ENCODE assay signal across 12 cellular contexts in the genomic region with DNA sequence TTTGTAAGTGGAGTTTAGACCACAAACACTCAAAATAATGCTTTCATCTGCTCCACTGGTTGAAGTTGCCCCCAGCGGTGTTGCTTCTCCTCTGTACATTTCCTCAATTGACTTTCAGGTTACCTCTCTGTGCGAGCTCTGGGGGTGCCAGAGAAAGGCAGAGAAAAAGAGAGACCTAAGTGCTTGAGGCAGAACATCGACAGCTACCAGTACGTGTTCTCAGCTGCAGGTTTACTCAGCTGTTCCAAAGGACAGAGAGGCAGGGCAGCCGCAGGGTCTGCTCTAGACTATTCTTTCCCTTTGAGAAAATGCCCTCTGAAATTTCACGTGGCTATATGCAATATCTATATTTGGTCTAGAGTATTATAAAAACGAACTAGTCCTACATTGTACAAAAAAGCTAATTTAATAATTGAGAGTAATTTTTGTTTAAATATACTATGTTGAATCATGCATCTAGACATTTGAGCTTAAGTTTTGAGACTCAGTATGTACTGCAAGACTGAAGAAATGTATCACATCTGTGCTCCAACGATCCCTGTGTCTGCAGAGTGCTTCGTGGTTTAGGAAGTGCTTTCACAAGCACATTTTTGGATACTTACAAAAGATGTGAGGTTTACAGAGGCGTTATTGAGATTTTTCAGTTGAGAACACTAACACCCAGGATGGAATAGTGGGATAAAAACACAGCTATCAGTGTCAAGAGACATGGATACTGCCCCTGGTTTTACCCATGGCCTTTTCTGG.
A peak's percentile ranks its signal among the peaks of the same experiment; 100 is the strongest.
DNase-seq lines count a peak whose midpoint lies in the region; ATAC-seq and TF ChIP-seq lines count a peak whose summit lies in the region.
"Had no signal": no experiment of that assay in that cellular context is flagged by ENCODE, and none has a peak within 500 bp of the region (broad histone marks: within the 10 kb centered on the region; RNA-seq: fewer than 3 reads in every experiment).

No MANE protein-coding gene starts in this region.

- peaks cover 23% of the 10 kb centered on the region for H3K4me1 Mint-ChIP-seq in progenitor cell of endocrine pancreas (ENCODE audit: low read depth)
- peaks cover 9% of the 10 kb centered on the region for H3K4me1 Mint-ChIP-seq in chondrocyte (ENCODE audit: low read depth)

- no peaks in the 10 kb centered on the region for H3K36me3 ChIP-seq in H7 (replicated peaks; ENCODE audit: control insufficient read depth, insufficient read depth, low read length)
- H3K36me3 ChIP-seq: BLaER1 treated with 17β-estradiol and CSF1 and Interleukin-3, amounts not matched to agents 10 nM and 100 nM; pancreas had no signal

- no peak overlapping the region for H3K4me3 ChIP-seq in choroid plexus epithelial cell (ENCODE audit: low read depth, low read length)
- no peak overlapping the region for H3K4me3 ChIP-seq in H7 (ENCODE audit: insufficient read depth, low read depth, low read length)
- H3K4me3 ChIP-seq: BLaER1 treated with 17β-estradiol and CSF1 and Interleukin-3, amounts not matched to agents 10 nM and 100 nM; pancreas; testis had no signal

- H3K27me3 Mint-ChIP-seq in progenitor cell of endocrine pancreas, result no peaks in the 10 kb centered on the region
- H3K27me3 Mint-ChIP-seq in chondrocyte (ENCODE audit: low read depth), result peaks cover 4% of the 10 kb centered on the region

- peak overlapping the region; percentile 51 for H3K27ac Mint-ChIP-seq in progenitor cell of endocrine pancreas
- H3K27ac Mint-ChIP-seq in chondrocyte (ENCODE audit: unreplicated experiment), result no peak overlapping the region

- H3K36me3 Mint-ChIP-seq in progenitor cell of endocrine pancreas (ENCODE audit: insufficient read depth), result no peaks in the 10 kb centered on the region
- H3K36me3 Mint-ChIP-seq in chondrocyte (ENCODE audit: low read depth), result no peaks in the 10 kb centered on the region

- H3K4me3 Mint-ChIP-seq in progenitor cell of endocrine pancreas (ENCODE audit: low read depth) (no peak overlapping the region), chondrocyte (ENCODE audit: unreplicated experiment) (no peak overlapping the region)

- DNase-seq in EH (ENCODE audit: low read depth), result peak; percentile 57
- DNase-seq in NCI-H345 (lab: John Stamatoyannopoulos, UW), result peak; percentile 89
- DNase-seq in choroid plexus epithelial cell (ENCODE audit: low read depth), result peak; percentile 76
- no peak for DNase-seq in progenitor cell of endocrine pancreas (ENCODE audit: low spot score, unreplicated experiment)
- no peak for DNase-seq in H7
- DNase-seq in chondrocyte (ENCODE audit: low spot score), result no peak
- no peak for DNase-seq in amygdala (lab: John Stamatoyannopoulos, UW)
- DNase-seq: EL, testis had no signal

- no peaks in the 10 kb centered on the region for H3K27me3 ChIP-seq in H7 (ENCODE audit: control insufficient read depth, insufficient read depth, low read length)
- H3K27me3 ChIP-seq: BLaER1 treated with 17β-estradiol and CSF1 and Interleukin-3, amounts not matched to agents 10 nM and 100 nM; pancreas; testis had no signal

- TF ChIP-seq CTCF in choroid plexus epithelial cell (conservative IDR thresholded peaks at IDR 0.05; ENCODE audit: low read depth, low read length), result no peak
- no peak for TF ChIP-seq CTCF in progenitor cell of endocrine pancreas (IDR thresholded peaks at IDR 0.05; ENCODE audit: unreplicated experiment)
- TF ChIP-seq CTCF in chondrocyte (IDR thresholded peaks at IDR 0.05), result no peak

- ATAC-seq in GM21529 (IDR thresholded peaks at IDR 0.05; ENCODE audit: unreplicated experiment), result no peak

- H3K9me3 Mint-ChIP-seq in progenitor cell of endocrine pancreas (ENCODE audit: low read depth), result peaks cover 7% of the 10 kb centered on the region
- H3K9me3 Mint-ChIP-seq in chondrocyte (ENCODE audit: low read depth), result no peaks in the 10 kb centered on the region

Comparison
In these comparisons a context has a peak if more than half of its experiments do, and no peak if none do; other contexts are left out.
1. DNase-seq: peak in EH (single experiment), NCI-H345 (single experiment) and choroid plexus epithelial cell (single experiment); none in progenitor cell of endocrine pancreas (single experiment), H7 (single experiment), chondrocyte (single experiment) and amygdala (0 of 56).